Comparison of ENCODE assay signal across 8 cellular contexts in the genomic region with DNA sequence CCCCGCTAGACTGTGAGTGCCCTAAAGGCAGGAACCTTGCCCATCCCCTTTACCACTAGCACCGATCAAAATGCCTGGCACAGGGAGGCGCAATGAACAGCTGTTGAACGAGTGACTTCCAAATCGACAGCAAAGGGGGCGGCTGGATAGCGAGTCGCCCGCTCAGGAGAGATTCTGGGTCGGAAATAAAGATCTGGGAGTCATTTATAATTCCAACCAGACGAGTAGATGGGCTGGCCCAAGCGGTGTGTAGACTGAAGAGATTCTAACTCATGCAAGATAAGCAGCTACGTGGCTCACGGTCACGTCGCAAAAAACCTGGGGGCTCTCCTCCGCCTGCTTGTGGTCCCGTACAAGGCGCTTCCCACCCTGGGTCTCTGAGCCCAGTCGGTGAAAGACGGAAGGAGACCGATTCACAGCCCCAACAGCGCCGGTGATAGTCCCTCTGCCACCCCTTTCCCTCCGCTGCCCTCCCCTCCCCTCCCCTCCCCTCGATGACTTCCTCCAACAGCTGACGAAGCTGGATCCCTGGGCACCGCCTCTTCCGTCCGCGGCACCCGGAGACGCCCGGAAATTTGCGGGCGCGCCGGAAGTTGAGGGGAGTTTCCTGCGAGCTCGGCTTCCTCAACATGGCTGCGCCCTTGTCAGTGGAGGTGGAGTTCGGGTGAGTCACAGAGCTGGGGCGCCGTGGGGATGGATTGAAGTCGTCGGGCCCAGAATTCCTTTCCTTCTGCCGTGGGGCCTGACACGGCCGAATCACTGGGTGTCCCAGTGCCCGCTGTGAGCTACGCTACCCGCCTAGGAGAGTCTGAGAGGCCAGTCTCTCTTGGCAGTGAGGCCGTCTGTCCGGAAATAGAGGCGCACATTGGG. TPM values are rescaled to one million over a fixed set of nuclear protein-coding genes. Genes with fewer than 3 reads are reported as not detected.
A peak's percentile ranks its signal among the peaks of the same experiment; 100 is the strongest.
DNase-seq lines count a peak whose midpoint lies in the region; ATAC-seq and TF ChIP-seq lines count a peak whose summit lies in the region.

A gene (plus strand): TSS at position 623 of the 870 bp plus-strand sequence. CDS start 7 bp downstream, at position 630.

- H3K9ac ChIP-seq in SK-N-MC (ENCODE audit: insufficient read length), result peak within 1 kb of the TSS; percentile 93

- H3K4me3 ChIP-seq in SK-N-MC, result peak within 1 kb of the TSS; percentile 97
- peak within 1 kb of the TSS; percentile 58 to 83 for H3K4me3 ChIP-seq in gastroesophageal sphincter

- peak within 1 kb of the TSS; percentile 72; the same call in 1 of the 2 replicates for H3K27ac ChIP-seq in SK-N-MC
- H3K27ac ChIP-seq in gastroesophageal sphincter, result peak within 1 kb of the TSS; percentile 74 to 98 (median 92)
- peak within 1 kb of the TSS; percentile 99 for H3K27ac ChIP-seq in substantia nigra (ENCODE audit: low read depth, low read length, poor library complexity, severe bottlenecking)

- no peak for TF ChIP-seq EP300 in gastroesophageal sphincter (IDR thresholded peaks at IDR 0.05)

- ATAC-seq in HG02571 (IDR thresholded peaks at IDR 0.05; ENCODE audit: unreplicated experiment) (peak; percentile 82), gastroesophageal sphincter (peak; percentile 99)

- peaks cover 3 to 50% (median 14%) of the 10 kb centered on the region in 3 donors for H3K4me1 ChIP-seq in gastroesophageal sphincter

- DNase-seq in GM04504 (ENCODE audit: low read depth) (peak; percentile 94), NCI-H1048 (lab: John Stamatoyannopoulos, UW) (peak; percentile 74), SK-N-MC (ENCODE audit: low read depth, low spot score) (peak; percentile 47), non-pigmented ciliary epithelial cell (ENCODE audit: low read depth) (peak; percentile 65), substantia nigra (lab: John Stamatoyannopoulos, UW) (peak; percentile 74 to 98 (median 95))
- peak; percentile 97 for DNase-seq in activated naive CD4-positive, alpha-beta T cell treated with anti-CD3 and anti-CD28 coated beads, Interleukin-2, amount 10 ng/mL, durations not matched to agents 7 days and 5 days

- peak within 1 kb of the TSS; percentile 89 for H3K4me3 Mint-ChIP-seq in activated naive CD4-positive, alpha-beta T cell treated with anti-CD3 and anti-CD28 coated beads, Interleukin-2, amount 10 ng/mL, durations not matched to agents 7 days and 5 days

- peak; percentile 76 to 89 for TF ChIP-seq POLR2A in gastroesophageal sphincter (IDR thresholded peaks at IDR 0.05)

- CTCF ChIA-PET in activated naive CD4-positive, alpha-beta T cell treated with anti-CD3 and anti-CD28 coated beads, Interleukin-2, amount 10 ng/mL, durations not matched to agents 7 days and 5 days (lab: Charles Lee), result interaction anchor here (1.3 to 2.0 kb wide), 4 partner anchors 10 to 68 kb away, joined by 4 to 22 read pairs (median 4); a partner anchor contains a TSS

- H3K9me3 ChIP-seq in SK-N-MC (ENCODE audit: low read depth, low read length) (no peaks in the 10 kb centered on the region), gastroesophageal sphincter (no peaks in the 10 kb centered on the region)

- peaks cover 30% of the 10 kb centered on the region for H3K4me1 Mint-ChIP-seq in activated naive CD4-positive, alpha-beta T cell treated with anti-CD3 and anti-CD28 coated beads, Interleukin-2, amount 10 ng/mL, durations not matched to agents 7 days and 5 days

- H3K27ac Mint-ChIP-seq in activated naive CD4-positive, alpha-beta T cell treated with anti-CD3 and anti-CD28 coated beads, Interleukin-2, amount 10 ng/mL, durations not matched to agents 7 days and 5 days, result peak within 1 kb of the TSS; percentile 92

- H3K36me3 ChIP-seq in SK-N-MC (ENCODE audit: insufficient read depth, low read length), result no peaks in the 10 kb centered on the region
- peaks cover 0 to 29% of the 10 kb centered on the region in 2 donors for H3K36me3 ChIP-seq in gastroesophageal sphincter

- peak in 1 of 4 experiments; percentile 26 for TF ChIP-seq CTCF in gastroesophageal sphincter (IDR thresholded peaks at IDR 0.05)

- H3K9me3 Mint-ChIP-seq in activated naive CD4-positive, alpha-beta T cell treated with anti-CD3 and anti-CD28 coated beads, Interleukin-2, amount 10 ng/mL, durations not matched to agents 7 days and 5 days, result no peaks in the 10 kb centered on the region

- no peaks in the 10 kb centered on the region for H3K27me3 ChIP-seq in gastroesophageal sphincter

- peaks cover 9% of the 10 kb centered on the region for H3K36me3 Mint-ChIP-seq in activated naive CD4-positive, alpha-beta T cell treated with anti-CD3 and anti-CD28 coated beads, Interleukin-2, amount 10 ng/mL, durations not matched to agents 7 days and 5 days

- no peaks in the 10 kb centered on the region for H3K27me3 Mint-ChIP-seq in activated naive CD4-positive, alpha-beta T cell treated with anti-CD3 and anti-CD28 coated beads, Interleukin-2, amount 10 ng/mL, durations not matched to agents 7 days and 5 days

- 0% methylated on average over 17 to 20 of the region's 55 CpGs for WGBS in gastroesophageal sphincter (ENCODE audit: low coverage in 1 of 2), 2 donors

RNA-seq across cellular contexts. Expression of the gene that starts here (rescaled TPM):
- total RNA-seq in gastroesophageal sphincter, result 10 to 100 TPM; 20.5 to 46.8 (median 30.2) TPM

Comparison
In these comparisons a context has a peak if more than half of its experiments do, and no peak if none do; other contexts are left out.
1. Peak in every context shown above with its lines: DNase-seq, ATAC-seq, H3K4me3 ChIP-seq and H3K27ac ChIP-seq.
2. DNase-seq: peak in every context shown above with its lines; median percentile 97 in activated naive CD4-positive, alpha-beta T cell treated with anti-CD3 and anti-CD28 coated beads, Interleukin-2, amount 10 ng/mL, durations not matched to agents 7 days and 5 days; 95 in substantia nigra; 94 in GM04504; 74 in NCI-H1048; 65 in non-pigmented ciliary epithelial cell; 47 in SK-N-MC.